In genomic region chr18:9101730-9102390, GRCh38 we compare ENCODE assay signal across 8 cellular contexts. TPM values are rescaled to one million over a fixed set of nuclear protein-coding genes. Genes with fewer than 3 reads are reported as not detected.
DNase-seq lines count a peak whose midpoint lies in the region; ATAC-seq lines count a peak whose summit lies in the region.

No MANE protein-coding gene starts in this region.

- peaks cover 5% of the 10 kb centered on the region for H3K36me3 Mint-ChIP-seq in T-helper 17 cell (ENCODE audit: low read depth)
- H3K36me3 Mint-ChIP-seq in naive thymus-derived CD4-positive, alpha-beta T cell, result peaks cover 0 to 27% (median 5%) of the 10 kb centered on the region in 5 donors

- H3K27me3 Mint-ChIP-seq in T-helper 17 cell, result no peaks in the 10 kb centered on the region
- H3K27me3 Mint-ChIP-seq in naive thymus-derived CD4-positive, alpha-beta T cell, result no peaks in the 10 kb centered on the region

- H3K9ac ChIP-seq in Karpas-422 (ENCODE audit: low read length), result peak overlapping the region; percentile 79

- peaks cover 28% of the 10 kb centered on the region for H3K36me3 ChIP-seq in Karpas-422 (ENCODE audit: insufficient read depth, low read length)
- no peaks in the 10 kb centered on the region for H3K36me3 ChIP-seq in naive thymus-derived CD4-positive, alpha-beta T cell (ENCODE audit: control insufficient read depth in 2 of 3, insufficient read depth in 3 of 3, low read length in 3 of 3)

- H3K27ac ChIP-seq in Karpas-422 (ENCODE audit: low read length), result peak overlapping the region; percentile 24; the same call in 1 of the 2 replicates
- peak overlapping the region; percentile 82 for H3K27ac ChIP-seq in naive thymus-derived CD4-positive, alpha-beta T cell (ENCODE audit: low read depth, low read length)

- H3K27ac Mint-ChIP-seq in T-helper 17 cell, result peak overlapping the region; percentile 99
- peak overlapping the region; percentile 86 to 98 (median 95) for H3K27ac Mint-ChIP-seq in naive thymus-derived CD4-positive, alpha-beta T cell

- H3K4me1 Mint-ChIP-seq in T-helper 17 cell, result peaks cover 52% of the 10 kb centered on the region
- H3K4me1 Mint-ChIP-seq in naive thymus-derived CD4-positive, alpha-beta T cell, result peaks cover 37 to 60% (median 56%) of the 10 kb centered on the region in 7 donors

- DNase-seq in Caki2 (ENCODE audit: low read depth) (peak; percentile 51), Karpas-422 (peak; percentile 78), T-helper 17 cell (no peak), NCI-H82 (lab: John Stamatoyannopoulos, UW) (no peak)
- DNase-seq in naive thymus-derived CD4-positive, alpha-beta T cell, result peak in 7 of 9 donors; percentile 56 to 81 (median 71)
- DNase-seq in stimulated activated CD4-positive, alpha-beta T cell treated with anti-CD3 and anti-CD28 coated beads, Interleukin-15, amount 100 ng/mL, for 24 hours, result no peak

- in situ Hi-C loops in Caki2 (cut with HindIII; ENCODE audit: low pct_unique_long_range_greater_than_20kb, low sequenced_read_pairs), result no loop called here

- CTCF ChIA-PET in naive thymus-derived CD4-positive, alpha-beta T cell (lab: Charles Lee), result interaction anchor here (1.0 to 2.7 kb wide), 4 partner anchors 19 to 87 kb away, joined by 3 to 20 read pairs (median 8); partner anchors contain the start of gene ANKRD12

- H3K4me1 ChIP-seq in Karpas-422 (ENCODE audit: low read length), result peaks cover 38% of the 10 kb centered on the region
- H3K4me1 ChIP-seq in naive thymus-derived CD4-positive, alpha-beta T cell (ENCODE audit: control insufficient read depth in 2 of 2, insufficient read depth in 2 of 2, low read length in 2 of 2), result peaks cover 32 to 39% of the 10 kb centered on the region in 2 donors

- peak overlapping the region; percentile 96 for H3K4me3 Mint-ChIP-seq in T-helper 17 cell
- H3K4me3 Mint-ChIP-seq in naive thymus-derived CD4-positive, alpha-beta T cell, result peak overlapping the region; percentile 79 to 98 (median 96)

- ATAC-seq in GM21447 (IDR thresholded peaks at IDR 0.05; ENCODE audit: unreplicated experiment) (peak; percentile 3), T-helper 17 cell (peak; percentile 39), esophagus mucosa (peak; percentile 48)
- peak; percentile 38 for ATAC-seq in naive thymus-derived CD4-positive, alpha-beta T cell

- intact Hi-C loops in naive thymus-derived CD4-positive, alpha-beta T cell (cut with micrococcal nuclease), result loop anchor here (1.0 to 10.0 kb wide), 14 partner anchors 8 to 811 kb away; partner anchors contain the start of genes ANKRD12 (in 2 of the 2), RALBP1 (in 2 of the 2), TWSG1 (in 2 of the 2) and MTCL1 (in 1 of the 2)

- H2AFZ ChIP-seq in Karpas-422 (ENCODE audit: low read length), result peak overlapping the region; percentile 1; the same call in 1 of the 2 replicates

- peak overlapping the region; percentile 93 for H3K4me2 ChIP-seq in Karpas-422 (ENCODE audit: low read depth, low read length, poor library complexity, severe bottlenecking)

- POLR2A ChIA-PET in naive thymus-derived CD4-positive, alpha-beta T cell (lab: Charles Lee), result interaction anchor here (0.8 to 8.5 kb wide), 14 partner anchors 8 to 232 kb away, joined by 3 to 228 read pairs (median 18); partner anchors contain the start of genes ANKRD12 and TWSG1

- peak overlapping the region; percentile 78 for H3K4me3 ChIP-seq in Karpas-422 (ENCODE audit: low read length)
- peak overlapping the region; percentile 81 for H3K4me3 ChIP-seq in naive thymus-derived CD4-positive, alpha-beta T cell (ENCODE audit: low read length)

- no peaks in the 10 kb centered on the region for H3K9me3 ChIP-seq in Karpas-422 (ENCODE audit: low read length)
- no peaks in the 10 kb centered on the region for H3K9me3 ChIP-seq in T-helper 17 cell (ENCODE audit: control insufficient read depth, low read length, poor library complexity, severe bottlenecking)
- no peaks in the 10 kb centered on the region for H3K9me3 ChIP-seq in naive thymus-derived CD4-positive, alpha-beta T cell (ENCODE audit: control insufficient read depth in 2 of 3, low read length in 3 of 3)

- no peaks in the 10 kb centered on the region for H3K27me3 ChIP-seq in Karpas-422 (ENCODE audit: low read length)
- H3K27me3 ChIP-seq in naive thymus-derived CD4-positive, alpha-beta T cell (ENCODE audit: control insufficient read depth in 2 of 2, insufficient read depth in 2 of 2, low read length in 2 of 2), result no peaks in the 10 kb centered on the region

- no peaks in the 10 kb centered on the region for H3K9me2 ChIP-seq in Karpas-422 (replicated peaks; ENCODE audit: insufficient read depth, low read length)

- H3K79me2 ChIP-seq in Karpas-422 (ENCODE audit: low read length), result peaks cover 48% of the 10 kb centered on the region

- peaks cover 33% of the 10 kb centered on the region; the same call in 1 of the 2 replicates for H4K20me1 ChIP-seq in Karpas-422 (ENCODE audit: insufficient read depth, low read depth, low read length)

- no peaks in the 10 kb centered on the region for H3K9me3 Mint-ChIP-seq in naive thymus-derived CD4-positive, alpha-beta T cell

RNA-seq across cellular contexts. Expression of gene NDUFV2, which starts 0.6 kb away (rescaled TPM):
- total RNA-seq in Caki2 (2014; rRNA removed; shearing (Covaris generic); ENCODE audit: low replicate concordance), result 232 and 239 TPM in 2 replicates
- total RNA-seq in Karpas-422 (2014; rRNA removed; shearing (Covaris generic); ENCODE audit: low replicate concordance), result 88.7 and 139 TPM in 2 replicates
- total RNA-seq in T-helper 17 cell (100 to 1,000 TPM; 222 to 231 TPM), esophagus mucosa (156 TPM)
- total RNA-seq in naive thymus-derived CD4-positive, alpha-beta T cell, result 100 to 1,000 TPM; 127 to 198 (median 171) TPM
- 100 to 1,000 TPM; 140 to 190 TPM for polyA plus RNA-seq in naive thymus-derived CD4-positive, alpha-beta T cell

RNA-seq across cellular contexts. Expression of gene ANKRD12, which starts 34.7 kb away (rescaled TPM):
- total RNA-seq in Caki2 (2014; rRNA removed; shearing (Covaris generic); ENCODE audit: low replicate concordance), result 9.0 and 9.1 TPM in 2 replicates
- total RNA-seq in Karpas-422 (2014; rRNA removed; shearing (Covaris generic); ENCODE audit: low replicate concordance), result 16.8 and 23.4 TPM in 2 replicates
- total RNA-seq in T-helper 17 cell (100 to 1,000 TPM; 191 to 257 TPM), esophagus mucosa (30.8 TPM)
- total RNA-seq in naive thymus-derived CD4-positive, alpha-beta T cell, result 100 to 1,000 TPM in 4 of 5 experiments, 10 to 100 TPM in 1; 98.9 to 274 (median 204) TPM
- 10 to 100 TPM; 48.7 to 90.0 TPM for polyA plus RNA-seq in naive thymus-derived CD4-positive, alpha-beta T cell

Comparison
In these comparisons a context has a peak if more than half of its experiments do, and no peak if none do; other contexts are left out.
1. DNase-seq: peak in Caki2 (single experiment), Karpas-422 (single experiment) and naive thymus-derived CD4-positive, alpha-beta T cell (7 of 9); none in T-helper 17 cell (0 of 3), NCI-H82 (single experiment) and stimulated activated CD4-positive, alpha-beta T cell treated with anti-CD3 and anti-CD28 coated beads, Interleukin-15, amount 100 ng/mL, for 24 hours (single experiment).
2. Peak in every context shown above with its lines, with median percentiles within 50 percentile points of each other: ATAC-seq.